ENCODE assay signal across 1 cellular context in the genomic region with DNA sequence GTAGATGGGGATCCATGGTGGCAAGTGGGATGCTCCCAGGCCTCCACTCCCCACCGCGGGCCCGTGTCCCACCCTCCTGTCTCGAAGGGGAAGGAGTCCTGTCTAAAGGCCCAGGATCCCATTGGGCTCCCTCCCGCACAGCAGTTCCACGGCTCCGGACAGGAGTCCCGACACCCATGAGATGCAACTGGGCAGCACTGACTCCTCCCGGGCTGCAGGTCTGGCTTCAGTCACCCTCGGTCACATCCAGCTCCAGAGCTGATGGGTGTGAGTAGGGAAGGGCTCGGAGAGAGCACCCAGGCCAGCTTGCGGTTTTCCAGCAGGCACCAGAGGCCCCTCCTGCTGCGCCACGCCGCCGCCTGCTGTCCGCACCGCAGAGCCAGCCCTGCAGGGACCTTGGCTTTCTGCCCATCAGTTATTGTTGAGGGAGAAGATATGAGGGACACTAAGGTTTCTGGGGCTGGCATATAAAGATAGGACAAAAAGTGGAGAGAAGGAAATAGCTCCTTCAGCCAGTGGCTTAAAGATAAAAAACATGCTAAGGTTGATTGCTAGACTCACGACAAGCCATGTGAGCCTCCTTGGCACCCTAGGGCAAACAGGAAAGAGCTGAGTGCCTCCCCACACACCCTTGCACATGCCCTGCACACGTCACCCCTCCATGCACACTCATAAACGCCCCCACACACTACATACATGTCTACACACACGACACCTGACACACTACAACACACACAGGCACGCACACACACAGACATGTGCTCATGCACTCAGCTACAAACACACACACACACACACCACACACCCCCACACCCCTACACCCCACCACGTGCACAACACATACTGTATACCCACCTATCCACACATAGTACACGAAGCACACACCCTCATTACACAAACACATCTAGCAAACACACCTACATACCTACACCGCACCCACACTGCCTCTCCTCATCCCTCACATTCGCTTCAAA.
TF ChIP-seq lines count a peak whose summit lies in the region.

No MANE protein-coding gene starts in this region.

TF ChIP-seq in K562, 482 proteins besides CTCF, POLR2A, EP300 and RAD21 (continued from another document and continues in another):
- TF ChIP-seq, protein P1, sequence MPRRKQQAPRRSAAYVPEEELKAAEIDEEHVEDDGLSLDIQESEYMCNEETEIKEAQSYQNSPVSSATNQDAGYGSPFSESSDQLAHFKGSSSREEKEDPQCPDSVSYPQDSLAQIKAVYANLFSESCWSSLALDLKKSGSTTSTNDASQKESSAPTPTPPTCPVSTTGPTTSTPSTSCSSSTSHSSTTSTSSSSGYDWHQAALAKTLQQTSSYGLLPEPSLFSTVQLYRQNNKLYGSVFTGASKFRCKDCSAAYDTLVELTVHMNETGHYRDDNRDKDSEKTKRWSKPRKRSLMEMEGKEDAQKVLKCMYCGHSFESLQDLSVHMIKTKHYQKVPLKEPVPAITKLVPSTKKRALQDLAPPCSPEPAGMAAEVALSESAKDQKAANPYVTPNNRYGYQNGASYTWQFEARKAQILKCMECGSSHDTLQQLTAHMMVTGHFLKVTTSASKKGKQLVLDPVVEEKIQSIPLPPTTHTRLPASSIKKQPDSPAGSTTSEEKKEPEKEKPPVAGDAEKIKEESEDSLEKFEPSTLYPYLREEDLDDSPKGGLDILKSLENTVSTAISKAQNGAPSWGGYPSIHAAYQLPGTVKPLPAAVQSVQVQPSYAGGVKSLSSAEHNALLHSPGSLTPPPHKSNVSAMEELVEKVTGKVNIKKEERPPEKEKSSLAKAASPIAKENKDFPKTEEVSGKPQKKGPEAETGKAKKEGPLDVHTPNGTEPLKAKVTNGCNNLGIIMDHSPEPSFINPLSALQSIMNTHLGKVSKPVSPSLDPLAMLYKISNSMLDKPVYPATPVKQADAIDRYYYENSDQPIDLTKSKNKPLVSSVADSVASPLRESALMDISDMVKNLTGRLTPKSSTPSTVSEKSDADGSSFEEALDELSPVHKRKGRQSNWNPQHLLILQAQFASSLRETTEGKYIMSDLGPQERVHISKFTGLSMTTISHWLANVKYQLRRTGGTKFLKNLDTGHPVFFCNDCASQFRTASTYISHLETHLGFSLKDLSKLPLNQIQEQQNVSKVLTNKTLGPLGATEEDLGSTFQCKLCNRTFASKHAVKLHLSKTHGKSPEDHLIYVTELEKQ (CRISPR knock-in tag; IDR thresholded peaks at IDR 0.05), result no peak
- TF ChIP-seq, protein P2, sequence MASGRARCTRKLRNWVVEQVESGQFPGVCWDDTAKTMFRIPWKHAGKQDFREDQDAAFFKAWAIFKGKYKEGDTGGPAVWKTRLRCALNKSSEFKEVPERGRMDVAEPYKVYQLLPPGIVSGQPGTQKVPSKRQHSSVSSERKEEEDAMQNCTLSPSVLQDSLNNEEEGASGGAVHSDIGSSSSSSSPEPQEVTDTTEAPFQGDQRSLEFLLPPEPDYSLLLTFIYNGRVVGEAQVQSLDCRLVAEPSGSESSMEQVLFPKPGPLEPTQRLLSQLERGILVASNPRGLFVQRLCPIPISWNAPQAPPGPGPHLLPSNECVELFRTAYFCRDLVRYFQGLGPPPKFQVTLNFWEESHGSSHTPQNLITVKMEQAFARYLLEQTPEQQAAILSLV (tag; IDR thresholded peaks at IDR 0.05), result no peak; the same call in 1 of the 2 replicates
- TF ChIP-seq E2F3 (CRISPR knock-in tag; IDR thresholded peaks at IDR 0.05) (no peak), ZNF232 (CRISPR knock-in tag; IDR thresholded peaks at IDR 0.05) (no peak), MEF2D (tag; conservative IDR thresholded peaks at IDR 0.05; ENCODE audit: low read depth) (peak; percentile 65), ILK (tag; IDR thresholded peaks at IDR 0.05; ENCODE audit: borderline replicate concordance, low read depth) (no peak), TCFL5 (CRISPR knock-in tag; conservative IDR thresholded peaks at IDR 0.05) (no peak), YY1 (IDR thresholded peaks at IDR 0.05; ENCODE audit: borderline replicate concordance in 1 of 3, control insufficient read depth in 1 of 3, extremely low read depth in 1 of 3, insufficient read depth in 3 of 3, insufficient read length in 1 of 3, insufficient replicate concordance in 2 of 3, low read depth in 1 of 3, low read length in 2 of 3) (peak in 1 of 3 experiments; percentile 36), PTBP1 (IDR thresholded peaks at IDR 0.05; ENCODE audit: low read depth, low read length) (no peak), POLR2G (IDR thresholded peaks at IDR 0.05; ENCODE audit: low read depth, low read length) (no peak), NR3C1 (CRISPR knock-in tag; IDR thresholded peaks at IDR 0.05) (no peak), TARDBP (IDR thresholded peaks at IDR 0.05) (peak; percentile 85; the same call in 1 of the 2 replicates), PCBP2 (IDR thresholded peaks at IDR 0.05; ENCODE audit: low read depth, low read length, poor library complexity, severe bottlenecking) (no peak), ATF1 (CRISPR knock-in tag; IDR thresholded peaks at IDR 0.05) (no peak), ATF1 (tag; IDR thresholded peaks at IDR 0.05) (peak; percentile 69), ZNF347 (CRISPR knock-in tag; IDR thresholded peaks at IDR 0.05; ENCODE audit: low read depth) (no peak), EHMT2 (IDR thresholded peaks at IDR 0.05) (peak; percentile 33; the same call in 1 of the 2 replicates), CBFB (CRISPR knock-in tag; IDR thresholded peaks at IDR 0.05) (peak; percentile 98), RCOR1 (IDR thresholded peaks at IDR 0.05; ENCODE audit: borderline replicate concordance in 1 of 2, low read depth in 2 of 2, low read length in 2 of 2) (peak; percentile 91 to 97), GTF2A2 (tag; IDR thresholded peaks at IDR 0.05) (no peak), ZKSCAN3 (CRISPR knock-in tag; IDR thresholded peaks at IDR 0.05) (no peak), GABPB1 (CRISPR knock-in tag; IDR thresholded peaks at IDR 0.05) (peak; percentile 67), TRIM24 (IDR thresholded peaks at IDR 0.05) (peak; percentile 89 to 94), TEAD2 (tag; IDR thresholded peaks at IDR 0.05) (no peak), FOXA3 (CRISPR knock-in tag; conservative IDR thresholded peaks at IDR 0.05 in 1 of 2, IDR thresholded peaks at IDR 0.05 in 1 of 2) (peak in 1 of 2 experiments; percentile 69; a peak in 1 of 4 replicates), SRSF7 (optimal IDR thresholded peaks at IDR 0.05; ENCODE audit: low read depth, low read length) (no peak)
- TF ChIP-seq, protein P3, sequence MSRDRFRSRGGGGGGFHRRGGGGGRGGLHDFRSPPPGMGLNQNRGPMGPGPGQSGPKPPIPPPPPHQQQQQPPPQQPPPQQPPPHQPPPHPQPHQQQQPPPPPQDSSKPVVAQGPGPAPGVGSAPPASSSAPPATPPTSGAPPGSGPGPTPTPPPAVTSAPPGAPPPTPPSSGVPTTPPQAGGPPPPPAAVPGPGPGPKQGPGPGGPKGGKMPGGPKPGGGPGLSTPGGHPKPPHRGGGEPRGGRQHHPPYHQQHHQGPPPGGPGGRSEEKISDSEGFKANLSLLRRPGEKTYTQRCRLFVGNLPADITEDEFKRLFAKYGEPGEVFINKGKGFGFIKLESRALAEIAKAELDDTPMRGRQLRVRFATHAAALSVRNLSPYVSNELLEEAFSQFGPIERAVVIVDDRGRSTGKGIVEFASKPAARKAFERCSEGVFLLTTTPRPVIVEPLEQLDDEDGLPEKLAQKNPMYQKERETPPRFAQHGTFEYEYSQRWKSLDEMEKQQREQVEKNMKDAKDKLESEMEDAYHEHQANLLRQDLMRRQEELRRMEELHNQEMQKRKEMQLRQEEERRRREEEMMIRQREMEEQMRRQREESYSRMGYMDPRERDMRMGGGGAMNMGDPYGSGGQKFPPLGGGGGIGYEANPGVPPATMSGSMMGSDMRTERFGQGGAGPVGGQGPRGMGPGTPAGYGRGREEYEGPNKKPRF (IDR thresholded peaks at IDR 0.05; ENCODE audit: low read depth, low read length), result no peak
- TF ChIP-seq, protein P4, sequence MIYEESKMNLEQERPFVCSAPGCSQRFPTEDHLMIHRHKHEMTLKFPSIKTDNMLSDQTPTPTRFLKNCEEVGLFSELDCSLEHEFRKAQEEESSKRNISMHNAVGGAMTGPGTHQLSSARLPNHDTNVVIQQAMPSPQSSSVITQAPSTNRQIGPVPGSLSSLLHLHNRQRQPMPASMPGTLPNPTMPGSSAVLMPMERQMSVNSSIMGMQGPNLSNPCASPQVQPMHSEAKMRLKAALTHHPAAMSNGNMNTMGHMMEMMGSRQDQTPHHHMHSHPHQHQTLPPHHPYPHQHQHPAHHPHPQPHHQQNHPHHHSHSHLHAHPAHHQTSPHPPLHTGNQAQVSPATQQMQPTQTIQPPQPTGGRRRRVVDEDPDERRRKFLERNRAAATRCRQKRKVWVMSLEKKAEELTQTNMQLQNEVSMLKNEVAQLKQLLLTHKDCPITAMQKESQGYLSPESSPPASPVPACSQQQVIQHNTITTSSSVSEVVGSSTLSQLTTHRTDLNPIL (CRISPR knock-in tag; IDR thresholded peaks at IDR 0.05), result no peak
- TF ChIP-seq, protein P5, sequence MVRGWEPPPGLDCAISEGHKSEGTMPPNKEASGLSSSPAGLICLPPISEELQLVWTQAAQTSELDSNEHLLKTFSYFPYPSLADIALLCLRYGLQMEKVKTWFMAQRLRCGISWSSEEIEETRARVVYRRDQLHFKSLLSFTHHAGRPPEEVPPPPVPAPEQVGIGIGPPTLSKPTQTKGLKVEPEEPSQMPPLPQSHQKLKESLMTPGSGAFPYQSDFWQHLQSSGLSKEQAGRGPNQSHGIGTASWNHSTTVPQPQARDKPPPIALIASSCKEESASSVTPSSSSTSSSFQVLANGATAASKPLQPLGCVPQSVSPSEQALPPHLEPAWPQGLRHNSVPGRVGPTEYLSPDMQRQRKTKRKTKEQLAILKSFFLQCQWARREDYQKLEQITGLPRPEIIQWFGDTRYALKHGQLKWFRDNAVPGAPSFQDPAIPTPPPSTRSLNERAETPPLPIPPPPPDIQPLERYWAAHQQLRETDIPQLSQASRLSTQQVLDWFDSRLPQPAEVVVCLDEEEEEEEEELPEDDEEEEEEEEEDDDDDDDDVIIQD (CRISPR knock-in tag; IDR thresholded peaks at IDR 0.05), result no peak
- TF ChIP-seq, protein P6, sequence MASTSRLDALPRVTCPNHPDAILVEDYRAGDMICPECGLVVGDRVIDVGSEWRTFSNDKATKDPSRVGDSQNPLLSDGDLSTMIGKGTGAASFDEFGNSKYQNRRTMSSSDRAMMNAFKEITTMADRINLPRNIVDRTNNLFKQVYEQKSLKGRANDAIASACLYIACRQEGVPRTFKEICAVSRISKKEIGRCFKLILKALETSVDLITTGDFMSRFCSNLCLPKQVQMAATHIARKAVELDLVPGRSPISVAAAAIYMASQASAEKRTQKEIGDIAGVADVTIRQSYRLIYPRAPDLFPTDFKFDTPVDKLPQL (IDR thresholded peaks at IDR 0.05; ENCODE audit: extremely low read depth, insufficient read length), result no peak
- TF ChIP-seq, protein P7, sequence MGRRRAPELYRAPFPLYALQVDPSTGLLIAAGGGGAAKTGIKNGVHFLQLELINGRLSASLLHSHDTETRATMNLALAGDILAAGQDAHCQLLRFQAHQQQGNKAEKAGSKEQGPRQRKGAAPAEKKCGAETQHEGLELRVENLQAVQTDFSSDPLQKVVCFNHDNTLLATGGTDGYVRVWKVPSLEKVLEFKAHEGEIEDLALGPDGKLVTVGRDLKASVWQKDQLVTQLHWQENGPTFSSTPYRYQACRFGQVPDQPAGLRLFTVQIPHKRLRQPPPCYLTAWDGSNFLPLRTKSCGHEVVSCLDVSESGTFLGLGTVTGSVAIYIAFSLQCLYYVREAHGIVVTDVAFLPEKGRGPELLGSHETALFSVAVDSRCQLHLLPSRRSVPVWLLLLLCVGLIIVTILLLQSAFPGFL (CRISPR knock-in tag; IDR thresholded peaks at IDR 0.05), result peak; percentile 52; the same call in 1 of the 2 replicates
- TF ChIP-seq, protein P8, sequence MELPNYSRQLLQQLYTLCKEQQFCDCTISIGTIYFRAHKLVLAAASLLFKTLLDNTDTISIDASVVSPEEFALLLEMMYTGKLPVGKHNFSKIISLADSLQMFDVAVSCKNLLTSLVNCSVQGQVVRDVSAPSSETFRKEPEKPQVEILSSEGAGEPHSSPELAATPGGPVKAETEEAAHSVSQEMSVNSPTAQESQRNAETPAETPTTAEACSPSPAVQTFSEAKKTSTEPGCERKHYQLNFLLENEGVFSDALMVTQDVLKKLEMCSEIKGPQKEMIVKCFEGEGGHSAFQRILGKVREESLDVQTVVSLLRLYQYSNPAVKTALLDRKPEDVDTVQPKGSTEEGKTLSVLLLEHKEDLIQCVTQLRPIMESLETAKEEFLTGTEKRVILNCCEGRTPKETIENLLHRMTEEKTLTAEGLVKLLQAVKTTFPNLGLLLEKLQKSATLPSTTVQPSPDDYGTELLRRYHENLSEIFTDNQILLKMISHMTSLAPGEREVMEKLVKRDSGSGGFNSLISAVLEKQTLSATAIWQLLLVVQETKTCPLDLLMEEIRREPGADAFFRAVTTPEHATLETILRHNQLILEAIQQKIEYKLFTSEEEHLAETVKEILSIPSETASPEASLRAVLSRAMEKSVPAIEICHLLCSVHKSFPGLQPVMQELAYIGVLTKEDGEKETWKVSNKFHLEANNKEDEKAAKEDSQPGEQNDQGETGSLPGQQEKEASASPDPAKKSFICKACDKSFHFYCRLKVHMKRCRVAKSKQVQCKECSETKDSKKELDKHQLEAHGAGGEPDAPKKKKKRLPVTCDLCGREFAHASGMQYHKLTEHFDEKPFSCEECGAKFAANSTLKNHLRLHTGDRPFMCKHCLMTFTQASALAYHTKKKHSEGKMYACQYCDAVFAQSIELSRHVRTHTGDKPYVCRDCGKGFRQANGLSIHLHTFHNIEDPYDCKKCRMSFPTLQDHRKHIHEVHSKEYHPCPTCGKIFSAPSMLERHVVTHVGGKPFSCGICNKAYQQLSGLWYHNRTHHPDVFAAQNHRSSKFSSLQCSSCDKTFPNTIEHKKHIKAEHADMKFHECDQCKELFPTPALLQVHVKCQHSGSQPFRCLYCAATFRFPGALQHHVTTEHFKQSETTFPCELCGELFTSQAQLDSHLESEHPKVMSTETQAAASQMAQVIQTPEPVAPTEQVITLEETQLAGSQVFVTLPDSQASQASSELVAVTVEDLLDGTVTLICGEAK (IDR thresholded peaks at IDR 0.05), result peak; percentile 13; the same call in 1 of the 2 replicates
- TF ChIP-seq, protein P8 (CRISPR knock-in tag; IDR thresholded peaks at IDR 0.05), result no peak
